ENCODE assay signal across 18 cellular contexts in the genomic region with DNA sequence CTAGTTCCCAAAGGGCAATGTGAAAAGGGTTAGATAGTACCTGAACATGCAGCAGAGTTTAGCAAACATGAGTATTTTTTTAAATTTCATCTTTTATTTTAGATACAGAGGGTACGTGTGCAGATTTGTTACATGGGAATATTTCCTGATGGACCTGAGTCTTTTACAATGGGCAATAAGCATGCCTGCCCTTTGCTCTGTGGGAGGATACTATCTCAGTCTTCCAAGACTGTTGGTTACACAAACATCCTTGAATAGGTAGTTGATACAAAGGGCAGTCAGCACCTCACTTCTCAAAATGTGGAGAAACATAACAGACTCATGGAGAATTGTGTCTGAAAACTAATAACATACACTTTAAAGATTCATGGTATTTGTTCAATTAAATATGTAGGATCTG.
DNase-seq lines count a peak whose midpoint lies in the region; ATAC-seq, FAIRE-seq and TF ChIP-seq lines count a peak whose summit lies in the region.
"Had no signal": no experiment of that assay in that cellular context is flagged by ENCODE, and none has a peak within 500 bp of the region (broad histone marks: within the 10 kb centered on the region; RNA-seq: fewer than 3 reads in every experiment).

No MANE protein-coding gene starts in this region.

- TF ChIP-seq CTCF in BE2C (IDR thresholded peaks at IDR 0.05; ENCODE audit: low read depth, low read length), result no peak

- H3K4me1 ChIP-seq in small intestine (ENCODE audit: control insufficient read depth in 2 of 2, insufficient read depth in 1 of 2, low read depth in 1 of 2, low read length in 1 of 2), result peaks cover 0 to 3% of the 10 kb centered on the region in 2 donors
- H3K4me1 ChIP-seq in BE2C, result no peaks in the 10 kb centered on the region
- H3K4me1 ChIP-seq: BLaER1 had no signal

- FAIRE-seq in colon (lab: Jason Lieb, UNC) (peak; percentile 66), small intestine (lab: Jason Lieb, UNC) (no peak)
- FAIRE-seq: GM12892, H1 had no signal

- H3K4me3 ChIP-seq in small intestine (ENCODE audit: low read depth in 1 of 2, low read length in 2 of 2), result no peak overlapping the region
- no peak overlapping the region for H3K4me3 ChIP-seq in BE2C (ENCODE audit: low read depth, low read length)
- H3K4me3 ChIP-seq: BLaER1, GM23248 had no signal

- no peak overlapping the region for H3K27ac ChIP-seq in small intestine (ENCODE audit: low read depth in 1 of 2, low read length in 1 of 2)
- H3K27ac ChIP-seq: BLaER1, C4-2B, GM23248 had no signal

- 19 to 53% (median 33%) methylated on average over 1 of the region's 1 CpG for WGBS in small intestine, 3 donors

- no peaks in the 10 kb centered on the region for H3K36me3 ChIP-seq in small intestine (ENCODE audit: control insufficient read depth in 2 of 2, insufficient read depth in 2 of 2, low read length in 2 of 2)
- no peaks in the 10 kb centered on the region for H3K36me3 ChIP-seq in BE2C
- H3K36me3 ChIP-seq: BLaER1 had no signal

- intact Hi-C loops in left colon (cut with DNase I, micrococcal nuclease), result no loop called here

- ATAC-seq in left colon, result peak; percentile 97
- ATAC-seq: CD8-positive, alpha-beta T cell had no signal

- DNase-seq in left colon (peak; percentile 38 to 53), small intestine (peak; percentile 92), NCI-H2171 (lab: John Stamatoyannopoulos, UW) (no peak), T1000 (lab: John Stamatoyannopoulos, UW) (no peak), BE2C (no peak)
- DNase-seq: CD4-positive, CD25-positive, alpha-beta regulatory T cell; CD8-positive, alpha-beta T cell; DMS153; DND-41; GM23248; H7; HCEC 1CT had no signal

- H3K9me3 ChIP-seq in small intestine (ENCODE audit: control insufficient read depth, low read depth) (no peaks in the 10 kb centered on the region), BE2C (no peaks in the 10 kb centered on the region)
- H3K9me3 ChIP-seq: BLaER1, Caco-2 had no signal

- H3K27me3 ChIP-seq in small intestine (ENCODE audit: control insufficient read depth in 2 of 2, insufficient read depth in 2 of 2, low read length in 2 of 2) (no peaks in the 10 kb centered on the region), BE2C (peaks cover 18% of the 10 kb centered on the region)
- H3K27me3 ChIP-seq: BLaER1 had no signal

Comparison
In these comparisons a context has a peak if more than half of its experiments do, and no peak if none do; other contexts are left out.
1. DNase-seq: peak in left colon (2 of 2) and small intestine (single experiment); none in NCI-H2171 (single experiment), T1000 (single experiment) and BE2C (single experiment).